Comparison of ENCODE assay signal across 9 cellular contexts in genomic region chr1:210234254-210234747, GRCh38. TPM values are rescaled to one million over a fixed set of nuclear protein-coding genes. Genes with fewer than 3 reads are reported as not detected.
DNase-seq lines count a peak whose midpoint lies in the region; ATAC-seq and TF ChIP-seq lines count a peak whose summit lies in the region.
"Had no signal": no experiment of that assay in that cellular context is flagged by ENCODE, and none has a peak within 500 bp of the region (broad histone marks: within the 10 kb centered on the region; RNA-seq: fewer than 3 reads in every experiment).

No MANE protein-coding gene starts in this region.

- no peaks in the 10 kb centered on the region for H3K36me3 ChIP-seq in iPS-20b (ENCODE audit: insufficient read depth, low read depth, low read length)
- no peaks in the 10 kb centered on the region for H3K36me3 ChIP-seq in stomach smooth muscle (ENCODE audit: control insufficient read depth in 2 of 2, insufficient read depth in 2 of 2, low read length in 2 of 2)

- ATAC-seq in GM21723 (IDR thresholded peaks at IDR 0.05; ENCODE audit: unreplicated experiment) (no peak), HG03354 (IDR thresholded peaks at IDR 0.05; ENCODE audit: poor library complexity, severe bottlenecking, unreplicated experiment) (no peak)

- H3K9me3 ChIP-seq in iPS-20b (ENCODE audit: insufficient read depth, low read depth, low read length) (no peaks in the 10 kb centered on the region), stomach smooth muscle (ENCODE audit: control insufficient read depth in 2 of 2, low read length in 2 of 2) (no peaks in the 10 kb centered on the region)

- H3K9ac ChIP-seq in iPS-20b (ENCODE audit: low read depth, low read length) = no peak overlapping the region; the same call in 1 of the 2 replicates
- peak overlapping the region; percentile 74 to 80 for H3K9ac ChIP-seq in stomach smooth muscle (ENCODE audit: low read length in 2 of 2)

- H3K27ac ChIP-seq in VCaP (peak overlapping the region; percentile 77), iPS-20b (ENCODE audit: low read length) (no peak overlapping the region), stomach smooth muscle (ENCODE audit: low read length) (peak overlapping the region; percentile 95)

- TF ChIP-seq CTCF in VCaP (conservative IDR thresholded peaks at IDR 0.05) = no peak; the same call in 1 of the 2 replicates

- H3K27me3 ChIP-seq in iPS-20b (ENCODE audit: insufficient read depth, low read length) = peaks cover 77% of the 10 kb centered on the region
- no peaks in the 10 kb centered on the region for H3K27me3 ChIP-seq in stomach smooth muscle (ENCODE audit: control insufficient read depth in 1 of 2, insufficient read depth in 2 of 2, low read length in 2 of 2)

- DNase-seq in NCI-H345 (lab: John Stamatoyannopoulos, UW) = peak; percentile 68
- no peak for DNase-seq in NCI-H345 treated with DMSO at 0.1 percent for 48 hours (lab: John Stamatoyannopoulos, UW; ENCODE audit: unreplicated experiment)
- DNase-seq in mesenteric fat pad (ENCODE audit: low spot score) = no peak
- DNase-seq: activated CD4-positive, alpha-beta T cell treated with anti-CD3 and anti-CD28 coated beads for 1 hour had no signal

- H3K4me3 ChIP-seq in iPS-20b (ENCODE audit: low read length) (peak overlapping the region; percentile 68), stomach smooth muscle (ENCODE audit: low read length in 2 of 2) (peak overlapping the region; percentile 78 to 85)

- peaks cover 12% of the 10 kb centered on the region for H3K4me1 ChIP-seq in iPS-20b (ENCODE audit: insufficient read depth, low read length)
- peaks cover 31% of the 10 kb centered on the region for H3K4me1 ChIP-seq in stomach smooth muscle (ENCODE audit: control insufficient read depth, insufficient read depth, low read length)

RNA-seq across cellular contexts. Expression of gene SERTAD4, which starts 1.7 kb away (rescaled TPM):
- 3.9 TPM for total RNA-seq in mesenteric fat pad
